In genomic region chr6:128271011-128271410, GRCh38 we compare ENCODE assay signal across 14 cellular contexts.
DNase-seq lines count a peak whose midpoint lies in the region; ATAC-seq and TF ChIP-seq lines count a peak whose summit lies in the region.
"Had no signal": no experiment of that assay in that cellular context is flagged by ENCODE, and none has a peak within 500 bp of the region (broad histone marks: within the 10 kb centered on the region; RNA-seq: fewer than 3 reads in every experiment).

No MANE protein-coding gene starts in this region.

- H3K9me3 ChIP-seq in IMR-90 (ENCODE audit: control insufficient read depth, insufficient read depth, low read length) (no peaks in the 10 kb centered on the region), upper lobe of left lung (no peaks in the 10 kb centered on the region), A673 (ENCODE audit: low read depth, low read length, poor library complexity, severe bottlenecking) (no peaks in the 10 kb centered on the region)
- H3K9me3 ChIP-seq: Caco-2 had no signal

- H2BK5ac ChIP-seq in IMR-90 (ENCODE audit: low read depth, low read length, poor library complexity, severe bottlenecking), result no peak overlapping the region

- no peak overlapping the region for H2BK15ac ChIP-seq in IMR-90 (ENCODE audit: low read depth, low read length)

- H2AK9ac ChIP-seq in IMR-90 (replicated peaks; ENCODE audit: low read depth, low read length, poor library complexity), result no peak overlapping the region

- dilution Hi-C loops in IMR-90 (cut with HindIII; ENCODE audit: low sequenced_read_pairs, unreplicated experiment), result no loop called here

- no peak overlapping the region for H2BK20ac ChIP-seq in IMR-90 (ENCODE audit: low read depth, low read length)

- CTCF ChIA-PET in IMR-90 (lab: Yijun Ruan, JAX) (no interaction called here), A673 (lab: Charles Lee) (no interaction called here)

- no peak overlapping the region for H3K56ac ChIP-seq in IMR-90 (ENCODE audit: extremely low read depth, insufficient read depth, low read length)

- H3K9ac ChIP-seq in IMR-90 (ENCODE audit: low read depth, low read length), result no peak overlapping the region

- no peak overlapping the region for H4K91ac ChIP-seq in IMR-90 (ENCODE audit: insufficient read depth, low read depth, low read length)

- no peak overlapping the region for H3K23ac ChIP-seq in IMR-90 (ENCODE audit: low read depth, low read length)

- 0 out of 2 replicates have a peak overlapping the region, but pooled peaks have one; percentile 10 for H2AK5ac ChIP-seq in IMR-90 (ENCODE audit: low read depth, low read length)

- peaks cover 9% of the 10 kb centered on the region; the same call in 1 of the 2 replicates for H4K20me1 ChIP-seq in IMR-90 (ENCODE audit: insufficient read depth, low read length)

- peaks cover 3% of the 10 kb centered on the region; the same call in 1 of the 2 replicates for H3K9me1 ChIP-seq in IMR-90 (ENCODE audit: insufficient read depth, low read length)

- POLR2A ChIA-PET in IMR-90 (lab: Charles Lee; ENCODE audit: unreplicated experiment), result no interaction called here
- POLR2A ChIA-PET in A673 (lab: Charles Lee; ENCODE audit: low non-redundant PET), result no interaction called here

- no peak overlapping the region for H3K4me2 ChIP-seq in IMR-90 (ENCODE audit: low read depth, low read length)
- H3K4me2 ChIP-seq: GM23338 had no signal

- H3K4ac ChIP-seq in IMR-90 (ENCODE audit: low read depth, low read length), result no peak overlapping the region

- DNase-seq in IMR-90, result no peak
- DNase-seq in Jurkat, Clone E6-1 (ENCODE audit: low read depth, low spot score), result peak; percentile 67
- peak; percentile 66 for DNase-seq in NCI-H446 treated with DMSO at 0.1 percent for 48 hours (lab: John Stamatoyannopoulos, UW)
- DNase-seq in fibroblast of the aortic adventitia (ENCODE audit: low read depth), result peak; percentile 21
- no peak for DNase-seq in upper lobe of left lung
- DNase-seq in A673 (ENCODE audit: low spot score), result no peak
- no peak for DNase-seq in activated CD4-positive, alpha-beta T cell treated with anti-CD3 and anti-CD28 coated beads, Interleukin-2, amount 50 U/mL, for 4 hours
- DNase-seq: AML-193; Caco-2; CD4-positive, alpha-beta T cell; DMS79 treated with DMSO at 0.1 percent for 48 hours; GF-D8 had no signal

- no peak overlapping the region for H4K8ac ChIP-seq in IMR-90 (ENCODE audit: low read depth in 2 of 2, low read length in 2 of 2)

- TF ChIP-seq CTCF in IMR-90 (conservative IDR thresholded peaks at IDR 0.05; ENCODE audit: low read depth, low read length), result no peak
- no peak for TF ChIP-seq CTCF in fibroblast of the aortic adventitia (IDR thresholded peaks at IDR 0.05; ENCODE audit: insufficient read depth, low read length)
- no peak for TF ChIP-seq CTCF in upper lobe of left lung (IDR thresholded peaks at IDR 0.05)
- no peak for TF ChIP-seq CTCF in A673 (conservative IDR thresholded peaks at IDR 0.05; ENCODE audit: low read depth, low read length)

- H3K27ac ChIP-seq in IMR-90 (ENCODE audit: insufficient read depth, low read length) (no peak overlapping the region), upper lobe of left lung (no peak overlapping the region), A673 (ENCODE audit: low read depth, low read length, poor library complexity, severe bottlenecking) (no peak overlapping the region)
- H3K27ac ChIP-seq: C4-2B had no signal

- H3K4me3 ChIP-seq in IMR-90 (ENCODE audit: insufficient read depth, low read depth, low read length), result no peak overlapping the region
- no peak overlapping the region for H3K4me3 ChIP-seq in Jurkat, Clone E6-1 (ENCODE audit: low read length)
- no peak overlapping the region for H3K4me3 ChIP-seq in fibroblast of the aortic adventitia (ENCODE audit: low read depth, low read length)
- no peak overlapping the region for H3K4me3 ChIP-seq in upper lobe of left lung
- no peak overlapping the region for H3K4me3 ChIP-seq in A673 (ENCODE audit: low read depth, low read length, poor library complexity, severe bottlenecking)
- H3K4me3 ChIP-seq: GM23338 had no signal

- in situ Hi-C loops in IMR-90 (cut with MboI; ENCODE audit: low sequenced_read_pairs), result no loop called here

- H3K36me3 ChIP-seq in IMR-90 (ENCODE audit: control insufficient read depth, insufficient read depth, low read length), result no peaks in the 10 kb centered on the region
- no peaks in the 10 kb centered on the region for H3K36me3 ChIP-seq in upper lobe of left lung
- no peaks in the 10 kb centered on the region for H3K36me3 ChIP-seq in A673 (ENCODE audit: insufficient read depth, low read length, poor library complexity, severe bottlenecking)

- no CpG with 5 or more reads among the region's 2 CpGs for WGBS in IMR-90 (ENCODE audit: extremely low coverage in 2 of 2, insufficient read length in 1 of 2), 2 experiments
- WGBS in upper lobe of left lung, 2 donors, result 79 to 88% methylated on average over 2 of the region's 2 CpGs

- H3K14ac ChIP-seq in IMR-90 (replicated peaks; ENCODE audit: low read depth, low read length), result 0 out of 2 replicates have a peak overlapping the region, but pooled peaks have one; percentile 6

- H2AFZ ChIP-seq in IMR-90 (replicated peaks; ENCODE audit: low read length, poor library complexity), result no peak overlapping the region
- H2AFZ ChIP-seq: GM23338 had no signal

- H3K18ac ChIP-seq in IMR-90 (ENCODE audit: low read depth, low read length), result no peak overlapping the region

- intact Hi-C loops in IMR-90 (cut with micrococcal nuclease), result no loop called here
- intact Hi-C loops in A673 (cut with micrococcal nuclease; ENCODE audit: unreplicated experiment), result no loop called here

- H3K4me1 ChIP-seq in IMR-90 (ENCODE audit: control insufficient read depth, insufficient read depth, low read length) (0 out of 2 replicates have a peak, but pooled peaks cover 1% of the 10 kb centered on the region), upper lobe of left lung (peaks cover 0 to 5% (median 0%) of the 10 kb centered on the region in 4 donors), A673 (ENCODE audit: insufficient read depth, low read length, poor library complexity, severe bottlenecking) (peaks cover 5% of the 10 kb centered on the region)
- H3K4me1 ChIP-seq: Caco-2 had no signal

- H4K5ac ChIP-seq in IMR-90 (ENCODE audit: low read depth, low read length), result no peak overlapping the region

- TF ChIP-seq POLR2A in IMR-90 (IDR thresholded peaks at IDR 0.05; ENCODE audit: low read depth, low read length), result no peak
- TF ChIP-seq POLR2A in upper lobe of left lung (IDR thresholded peaks at IDR 0.05), result no peak

- peaks cover 15 to 31% of the 10 kb centered on the region in 2 experiments for H3K79me1 ChIP-seq in IMR-90 (ENCODE audit: low read depth in 1 of 2, low read length in 2 of 2)

- no peak overlapping the region for H2BK120ac ChIP-seq in IMR-90 (ENCODE audit: low read depth, low read length)

- H3K27me3 ChIP-seq in IMR-90 (ENCODE audit: control insufficient read depth, insufficient read depth, low read length) (no peaks in the 10 kb centered on the region), upper lobe of left lung (no peaks in the 10 kb centered on the region), A673 (replicated peaks; ENCODE audit: insufficient read depth, low read depth, low read length, poor library complexity) (no peaks in the 10 kb centered on the region)

- no peak for TF ChIP-seq RAD21 in IMR-90 (IDR thresholded peaks at IDR 0.05; ENCODE audit: low read length)

- ATAC-seq in IMR-90 (ENCODE audit: low read depth), result no peak
- no peak for ATAC-seq in upper lobe of left lung (ENCODE audit: low FRiP score in 2 of 2)
- ATAC-seq: GM23338 had no signal

- no TSS peak for BruUV-seq in IMR-90 (replicated peaks; lab: Mats Ljungman, UMichigan)
- BruUV-seq in A673 (replicated peaks; lab: Mats Ljungman, UMichigan), result no TSS peak

- no peak for TF ChIP-seq EP300 in upper lobe of left lung (IDR thresholded peaks at IDR 0.05)

TF ChIP-seq in IMR-90, 13 proteins besides CTCF, POLR2A, EP300 and RAD21:
- TF ChIP-seq CHD1 (IDR thresholded peaks at IDR 0.05; ENCODE audit: low read depth, low read length) (no peak), BHLHE40 (IDR thresholded peaks at IDR 0.05; ENCODE audit: low read depth, low read length) (no peak)

Comparison
In these comparisons a context has a peak if more than half of its experiments do, and no peak if none do; other contexts are left out.
1. DNase-seq: peak in Jurkat, Clone E6-1 (single experiment), NCI-H446 treated with DMSO at 0.1 percent for 48 hours (single experiment) and fibroblast of the aortic adventitia (single experiment); none in IMR-90 (single experiment), upper lobe of left lung (0 of 2), A673 (single experiment) and activated CD4-positive, alpha-beta T cell treated with anti-CD3 and anti-CD28 coated beads, Interleukin-2, amount 50 U/mL, for 4 hours (0 of 2).